In genomic region chr6:133952815-133953633, GRCh38 we compare ENCODE assay signal across 1 cellular context.
TF ChIP-seq lines count a peak whose summit lies in the region.

TBPL1 (plus strand) TSS chr6:133953224; CDS start chr6:133980126, 26,902 bp downstream.

TF ChIP-seq in HepG2, 621 proteins besides CTCF, POLR2A, EP300 and RAD21 (continued from another document and continues in another):
- TF ChIP-seq SKIL (CRISPR knock-in tag; IDR thresholded peaks at IDR 0.05; ENCODE audit: borderline replicate concordance) (no peak), ZFP62 (CRISPR knock-in tag; IDR thresholded peaks at IDR 0.05) (no peak), ZBTB1 (CRISPR knock-in tag; IDR thresholded peaks at IDR 0.05; ENCODE audit: borderline replicate concordance) (no peak; the same call in 1 of the 2 replicates), NR2C2 (CRISPR knock-in tag; IDR thresholded peaks at IDR 0.05; ENCODE audit: borderline replicate concordance) (peak; percentile 95), SMAD3 (CRISPR knock-in tag; IDR thresholded peaks at IDR 0.05) (peak; percentile 98), ZNF660 (CRISPR knock-in tag; IDR thresholded peaks at IDR 0.05; ENCODE audit: borderline replicate concordance, low read depth) (no peak), KLF15 (CRISPR knock-in tag; IDR thresholded peaks at IDR 0.05; ENCODE audit: borderline replicate concordance) (no peak; the same call in 1 of the 2 replicates), ZNF431 (CRISPR knock-in tag; IDR thresholded peaks at IDR 0.05; ENCODE audit: borderline replicate concordance, low read depth) (peak; percentile 84; the same call in 1 of the 2 replicates), SOX13 (IDR thresholded peaks at IDR 0.05) (peak; percentile 35; the same call in 1 of the 2 replicates), SOX13 (CRISPR knock-in tag; conservative IDR thresholded peaks at IDR 0.05 in 1 of 2, IDR thresholded peaks at IDR 0.05 in 1 of 2) (peak in 1 of 2 experiments; percentile 68; a peak in 2 of 4 replicates), ZNF674 (CRISPR knock-in tag; IDR thresholded peaks at IDR 0.05; ENCODE audit: low read depth) (peak; percentile 95; the same call in 1 of the 2 replicates), ZNF75D (CRISPR knock-in tag; IDR thresholded peaks at IDR 0.05; ENCODE audit: borderline replicate concordance) (0 out of 2 replicates have a peak, but pooled peaks have one; percentile 62), ZNF367 (CRISPR knock-in tag; IDR thresholded peaks at IDR 0.05; ENCODE audit: borderline replicate concordance) (no peak), ZFY (CRISPR knock-in tag; IDR thresholded peaks at IDR 0.05) (peak; percentile 76), TBX3 (IDR thresholded peaks at IDR 0.05; ENCODE audit: borderline replicate concordance) (peak; percentile 49; the same call in 1 of the 2 replicates), ZNF33A (CRISPR knock-in tag; IDR thresholded peaks at IDR 0.05; ENCODE audit: borderline replicate concordance) (0 out of 2 replicates have a peak, but pooled peaks have one; percentile 77), ZNF143 (CRISPR knock-in tag; IDR thresholded peaks at IDR 0.05) (peak; percentile 69; the same call in 1 of the 2 replicates), ZNF292 (CRISPR knock-in tag; IDR thresholded peaks at IDR 0.05; ENCODE audit: borderline replicate concordance, low read depth) (peak; percentile 56; the same call in 1 of the 2 replicates), SCMH1 (CRISPR knock-in tag; IDR thresholded peaks at IDR 0.05; ENCODE audit: borderline replicate concordance) (no peak), MXD3 (CRISPR knock-in tag; IDR thresholded peaks at IDR 0.05) (peak; percentile 70; the same call in 1 of the 2 replicates), SMARCC2 (IDR thresholded peaks at IDR 0.05) (no peak), NFKB2 (CRISPR knock-in tag; IDR thresholded peaks at IDR 0.05; ENCODE audit: borderline replicate concordance) (peak; percentile 70; the same call in 1 of the 2 replicates), HNRNPL (IDR thresholded peaks at IDR 0.05; ENCODE audit: low read depth, low read length) (0 out of 2 replicates have a peak, but pooled peaks have one; percentile 42), ZNF407 (CRISPR knock-in tag; IDR thresholded peaks at IDR 0.05; ENCODE audit: not compliant biosample characterization) (no peak), ZUFSP (CRISPR knock-in tag; IDR thresholded peaks at IDR 0.05; ENCODE audit: borderline replicate concordance) (no peak), ZNF432 (CRISPR knock-in tag; IDR thresholded peaks at IDR 0.05; ENCODE audit: borderline replicate concordance) (no peak), ZBTB44 (CRISPR knock-in tag; IDR thresholded peaks at IDR 0.05) (no peak), CBFB (CRISPR knock-in tag; IDR thresholded peaks at IDR 0.05) (peak; percentile 86), FOXA3 (CRISPR knock-in tag; IDR thresholded peaks at IDR 0.05) (peak; percentile 87), ZNF781 (CRISPR knock-in tag; IDR thresholded peaks at IDR 0.05; ENCODE audit: borderline replicate concordance, not compliant biosample characterization) (no peak), HDAC6 (IDR thresholded peaks at IDR 0.05; ENCODE audit: low read depth, low read length) (no peak), SNAPC2 (CRISPR knock-in tag; IDR thresholded peaks at IDR 0.05) (no peak; the same call in 1 of the 2 replicates), ZNF230 (CRISPR knock-in tag; IDR thresholded peaks at IDR 0.05) (no peak), HNF1B (CRISPR knock-in tag; IDR thresholded peaks at IDR 0.05) (peak; percentile 79), ZMAT5 (CRISPR knock-in tag; IDR thresholded peaks at IDR 0.05; ENCODE audit: borderline replicate concordance, low read depth) (no peak), ZBTB8A (CRISPR knock-in tag; IDR thresholded peaks at IDR 0.05; ENCODE audit: borderline replicate concordance, low read depth) (no peak), MYNN (CRISPR knock-in tag; IDR thresholded peaks at IDR 0.05; ENCODE audit: low read depth) (peak; percentile 51; the same call in 1 of the 2 replicates), HNRNPH1 (optimal IDR thresholded peaks at IDR 0.05; ENCODE audit: low read depth, low read length) (no peak), ZNF569 (CRISPR knock-in tag; IDR thresholded peaks at IDR 0.05; ENCODE audit: borderline replicate concordance) (no peak), ARID5B (CRISPR knock-in tag; IDR thresholded peaks at IDR 0.05) (peak; percentile 88), NAIF1 (CRISPR knock-in tag; IDR thresholded peaks at IDR 0.05; ENCODE audit: borderline replicate concordance) (peak; percentile 79)
